Comparison of ENCODE assay signal across 11 cellular contexts in genomic region chr11:19673924-19674390, GRCh38. TPM values are rescaled to one million over a fixed set of nuclear protein-coding genes. Genes with fewer than 3 reads are reported as not detected.
A peak's percentile ranks its signal among the peaks of the same experiment; 100 is the strongest.
DNase-seq lines count a peak whose midpoint lies in the region; ATAC-seq and TF ChIP-seq lines count a peak whose summit lies in the region.
"Had no signal": no experiment of that assay in that cellular context is flagged by ENCODE, and none has a peak within 500 bp of the region (broad histone marks: within the 10 kb centered on the region; RNA-seq: fewer than 3 reads in every experiment).

No MANE protein-coding gene starts in this region.

- H3K18ac ChIP-seq in mesendoderm (ENCODE audit: low read length), result peak overlapping the region; percentile 23

- H3K79me1 ChIP-seq in mesendoderm (ENCODE audit: low read length), result no peaks in the 10 kb centered on the region

- H3K23ac ChIP-seq in mesendoderm (ENCODE audit: low read length), result no peak overlapping the region

- no peak overlapping the region for H3K56ac ChIP-seq in mesendoderm (ENCODE audit: low read length)

- intact Hi-C loops in esophagus squamous epithelium (cut with DNase I), result no loop called here
- intact Hi-C loops in thyroid gland (cut with DNase I), result no loop called here

- no peaks in the 10 kb centered on the region for H3K79me2 ChIP-seq in mesendoderm (ENCODE audit: control insufficient read depth, insufficient read depth, low read length)

- no peak overlapping the region for H2BK5ac ChIP-seq in mesendoderm (ENCODE audit: low read length)

- H3K4me3 ChIP-seq in esophagus squamous epithelium (no peak overlapping the region), mesendoderm (ENCODE audit: low read length) (no peak overlapping the region), thyroid gland (replicated peaks in 1 of 3) (no peak overlapping the region)

- peak overlapping the region; percentile 11 for H3K9ac ChIP-seq in mesendoderm (ENCODE audit: low read length)
- H3K9ac ChIP-seq: KMS-11 had no signal

- H3K27me3 ChIP-seq in esophagus squamous epithelium, result no peaks in the 10 kb centered on the region
- no peaks in the 10 kb centered on the region for H3K27me3 ChIP-seq in mesendoderm (ENCODE audit: insufficient read depth, low read length, poor library complexity)
- no peaks in the 10 kb centered on the region for H3K27me3 ChIP-seq in thyroid gland

- no peak overlapping the region for H3K4ac ChIP-seq in mesendoderm (ENCODE audit: low read depth, low read length)

- H4K5ac ChIP-seq in mesendoderm (ENCODE audit: low read length), result no peak overlapping the region

- no peak overlapping the region for H2BK120ac ChIP-seq in mesendoderm (ENCODE audit: low read depth, low read length)

- TF ChIP-seq POLR2A in esophagus squamous epithelium (IDR thresholded peaks at IDR 0.05), result peak in 1 of 4 donors; percentile 16
- TF ChIP-seq POLR2A in thyroid gland (IDR thresholded peaks at IDR 0.05), result peak in 1 of 2 donors; percentile 76

- H3K36me3 ChIP-seq in esophagus squamous epithelium, result no peaks in the 10 kb centered on the region
- H3K36me3 ChIP-seq in mesendoderm (ENCODE audit: control insufficient read depth, insufficient read depth, low read length), result no peaks in the 10 kb centered on the region
- H3K36me3 ChIP-seq in thyroid gland, result no peaks in the 10 kb centered on the region

- no peak for ATAC-seq in HG03354 (IDR thresholded peaks at IDR 0.05; ENCODE audit: poor library complexity, severe bottlenecking, unreplicated experiment)

- no peak for TF ChIP-seq CTCF in esophagus squamous epithelium (IDR thresholded peaks at IDR 0.05)
- no peak for TF ChIP-seq CTCF in thyroid gland (IDR thresholded peaks at IDR 0.05)

- H3K9me3 ChIP-seq in esophagus squamous epithelium (no peaks in the 10 kb centered on the region), thyroid gland (no peaks in the 10 kb centered on the region)

- H2BK15ac ChIP-seq in mesendoderm (replicated peaks; ENCODE audit: low read depth), result no peak overlapping the region

- no peak overlapping the region for H2AK5ac ChIP-seq in mesendoderm (ENCODE audit: low read length)

- no peak overlapping the region for H4K8ac ChIP-seq in mesendoderm (ENCODE audit: low read depth, low read length)

- DNase-seq in DMS 273 (lab: John Stamatoyannopoulos, UW; ENCODE audit: unreplicated experiment), result peak; percentile 46
- DNase-seq in DMS 273 treated with DMSO at 0.1 percent for 48 hours (lab: John Stamatoyannopoulos, UW), result no peak
- DNase-seq in esophagus squamous epithelium (lab: John Stamatoyannopoulos, UW), result no peak
- DNase-seq in mesendoderm, result peak; percentile 68
- DNase-seq in thyroid gland, result peak; percentile 95 to 97
- no peak for DNase-seq in H4 (ENCODE audit: low spot score)
- no peak for DNase-seq in activated CD4-positive, CD25-positive, alpha-beta regulatory T cell treated with anti-CD3 and anti-CD28 coated beads, Interleukin-2, amount 50 U/mL, for 72 hours
- DNase-seq: activated CD8-positive, alpha-beta memory T cell treated with anti-CD3 and anti-CD28 coated beads, Interleukin-2, amount 50 U/mL, for 48 hours had no signal

- peak overlapping the region; percentile 32 to 85 (median 82) for H3K27ac ChIP-seq in esophagus squamous epithelium
- no peak overlapping the region for H3K27ac ChIP-seq in mesendoderm (ENCODE audit: low read depth, low read length)
- peak overlapping the region; percentile 75 to 100 (median 88) for H3K27ac ChIP-seq in thyroid gland
- H3K27ac ChIP-seq: 22Rv1, KMS-11 had no signal

- no peak overlapping the region for H3K4me2 ChIP-seq in mesendoderm (ENCODE audit: low read length)
- H3K4me2 ChIP-seq: KMS-11 had no signal

- WGBS in esophagus squamous epithelium, 2 donors, result 46 to 56% methylated on average over 5 to 8 of the region's 12 CpGs
- no CpG with 5 or more reads among the region's 12 CpGs for WGBS in mesendoderm (ENCODE audit: extremely low coverage, insufficient coverage, low lambda C conversion rate)
- WGBS in thyroid gland, 2 donors, result 33 to 42% methylated on average over 11 to 12 of the region's 12 CpGs

- peaks cover 42 to 98% (median 71%) of the 10 kb centered on the region in 3 donors for H3K4me1 ChIP-seq in esophagus squamous epithelium
- H3K4me1 ChIP-seq in mesendoderm (ENCODE audit: control insufficient read depth, low read depth, low read length), result peaks cover 10% of the 10 kb centered on the region
- H3K4me1 ChIP-seq in thyroid gland, result peaks cover 69 to 92% of the 10 kb centered on the region in 2 donors

RNA-seq across cellular contexts. Expression of gene NAV2, which starts 38.7 kb away (rescaled TPM):
- total RNA-seq in esophagus squamous epithelium, result 10 to 100 TPM in 3 of 4 donors, 1 to 10 TPM in 1; 4.9 to 19.1 (median 14.6) TPM
- 41.5 TPM for polyA plus RNA-seq in mesendoderm (2013, experiment 1 of 2)
- polyA plus RNA-seq in mesendoderm (2013, experiment 2 of 2), result 43.4 TPM
- 10 to 100 TPM; 34.8 to 88.6 (median 54.5) TPM for total RNA-seq in thyroid gland
- total RNA-seq in H4 (2014; rRNA removed; shearing (Covaris generic)), result 0.76 and 1.8 TPM in 2 replicates

Comparison
In these comparisons a context has a peak if more than half of its experiments do, and no peak if none do; other contexts are left out.
1. DNase-seq: peak in DMS 273 (single experiment), mesendoderm (single experiment) and thyroid gland (2 of 2); none in DMS 273 treated with DMSO at 0.1 percent for 48 hours (single experiment), esophagus squamous epithelium (single experiment), H4 (single experiment) and activated CD4-positive, CD25-positive, alpha-beta regulatory T cell treated with anti-CD3 and anti-CD28 coated beads, Interleukin-2, amount 50 U/mL, for 72 hours (single experiment).